In the genomic region with DNA sequence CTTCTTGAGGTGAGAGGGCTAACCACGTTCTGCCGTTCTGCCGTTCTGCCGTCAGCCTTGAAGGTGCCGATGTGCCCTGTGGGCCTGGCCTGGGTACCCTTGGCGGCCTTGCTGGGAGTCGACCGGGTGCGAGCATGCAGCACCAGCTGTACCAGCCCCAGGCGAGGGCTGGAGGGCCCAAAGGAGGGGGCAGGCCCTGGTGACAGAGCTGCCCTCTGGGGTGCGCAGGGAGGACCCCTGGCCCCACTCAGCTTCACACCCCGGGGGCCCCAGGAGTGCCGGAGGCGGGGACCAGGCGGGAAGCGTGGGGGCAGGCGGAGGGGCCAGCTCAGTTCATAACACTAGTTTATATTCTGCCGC, we compare ENCODE assay signal across 19 cellular contexts. TPM values are rescaled to one million over a fixed set of nuclear protein-coding genes. Genes with fewer than 3 reads are reported as not detected.
"Had no signal": no experiment of that assay in that cellular context is flagged by ENCODE, and none has a peak within 500 bp of the region (broad histone marks: within the 10 kb centered on the region; RNA-seq: fewer than 3 reads in every experiment).

No MANE protein-coding gene starts in this region.

- ATAC-seq: activated CD8-positive, alpha-beta T cell treated with anti-CD3 and anti-CD28 coated beads for 36 hours; activated T-cell treated with anti-CD3 and anti-CD28 coated beads, Interleukin-2, amount 50 U/mL, for 72 hours; heart left ventricle had no signal

- H3K36me3 ChIP-seq: brain microvascular endothelial cell, thyroid gland had no signal

- H3K4me1 ChIP-seq: heart left ventricle had no signal

- H3K27me3 ChIP-seq: brain microvascular endothelial cell, heart left ventricle, thyroid gland had no signal

- H3K27ac ChIP-seq: brain microvascular endothelial cell, heart left ventricle, thyroid gland had no signal

- H3K4me2 ChIP-seq: smooth muscle cell had no signal

- H3K9me3 ChIP-seq: heart left ventricle, thyroid gland had no signal

- H3K4me3 ChIP-seq: heart left ventricle, smooth muscle cell, thyroid gland had no signal

- DNase-seq: activated B cell treated with CpG ODN at 0.5 μM for 24 hours; activated CD4-positive, alpha-beta T cell treated with anti-CD3 and anti-CD28 coated beads for 48 hours; activated CD8-positive, alpha-beta memory T cell treated with anti-CD3 and anti-CD28 coated beads, Interleukin-2, amount 50 U/mL, for 4 hours; activated CD8-positive, alpha-beta T cell treated with anti-CD3 and anti-CD28 coated beads for 36 hours; activated gamma-delta T cell; activated naive CD8-positive, alpha-beta T cell treated with anti-CD3 and anti-CD28 coated beads for 36 hours; activated T-cell treated with anti-CD3 and anti-CD28 coated beads, Interleukin-2, amount 50 U/mL, for 72 hours; amygdala; brain microvascular endothelial cell; mammary epithelial cell; naive B cell had no signal

RNA-seq across cellular contexts. Expression of gene NKX1-1, which starts 37.2 kb away (rescaled TPM):
- total RNA-seq: activated B cell treated with CpG ODN at 0.5 μM for 24 hours; activated CD8-positive, alpha-beta T cell treated with anti-CD3 and anti-CD28 coated beads for 36 hours; activated naive CD8-positive, alpha-beta T cell treated with anti-CD3 and anti-CD28 coated beads for 36 hours; activated T-cell treated with anti-CD3 and anti-CD28 coated beads, Interleukin-2, amount 50 U/mL, for 72 hours; epithelial cell of proximal tubule; frontal cortex; heart left ventricle; left colon; mammary epithelial cell; mononuclear cell; right cardiac atrium; smooth muscle cell; thyroid gland had no signal
- polyA plus RNA-seq: heart left ventricle, mammary epithelial cell, right cardiac atrium, smooth muscle cell had no signal
